ENCODE assay signal across 1 cellular context in the genomic region with DNA sequence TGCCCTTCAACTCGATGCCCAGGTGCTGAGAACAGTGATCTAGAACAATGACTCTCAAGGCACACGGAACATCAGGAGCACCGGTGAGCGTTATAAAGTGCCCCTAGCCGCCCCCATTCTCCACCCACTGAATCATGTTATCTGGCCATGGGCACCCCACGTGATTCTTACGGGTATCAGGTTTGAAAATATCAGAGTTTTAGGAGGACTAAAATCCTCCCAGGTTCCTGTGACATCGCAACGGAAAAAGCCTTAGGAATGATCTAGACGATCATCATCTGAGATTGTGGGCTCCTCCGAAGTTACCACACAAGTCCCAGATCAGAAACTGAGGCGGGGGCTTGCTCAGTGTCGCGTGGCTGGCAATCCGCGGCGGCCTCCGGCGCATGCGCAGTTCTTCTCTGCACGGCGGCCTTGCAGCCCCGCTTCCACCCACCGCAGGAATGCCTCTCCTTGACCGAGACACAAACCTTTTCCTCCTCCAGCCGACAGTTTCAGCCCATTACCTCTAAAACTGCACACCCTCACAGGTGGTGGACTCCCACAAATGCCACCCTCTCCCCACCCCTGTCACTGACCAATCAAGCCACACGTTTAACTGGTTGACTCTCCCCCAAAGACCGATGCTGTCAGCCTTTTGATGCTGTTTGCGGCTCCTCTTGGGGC.
TF ChIP-seq lines count a peak whose summit lies in the region.

No MANE protein-coding gene starts in this region.

TF ChIP-seq in K562, 482 proteins besides CTCF, POLR2A, EP300 and RAD21 (continued from another document and continues in another):
- TF ChIP-seq, protein P1, sequence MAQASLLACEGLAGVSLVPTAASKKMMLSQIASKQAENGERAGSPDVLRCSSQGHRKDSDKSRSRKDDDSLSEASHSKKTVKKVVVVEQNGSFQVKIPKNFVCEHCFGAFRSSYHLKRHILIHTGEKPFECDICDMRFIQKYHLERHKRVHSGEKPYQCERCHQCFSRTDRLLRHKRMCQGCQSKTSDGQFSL (CRISPR knock-in tag; IDR thresholded peaks at IDR 0.05), result no peak
- TF ChIP-seq, protein P1 (tag; IDR thresholded peaks at IDR 0.05), result no peak
- TF ChIP-seq, protein P2, sequence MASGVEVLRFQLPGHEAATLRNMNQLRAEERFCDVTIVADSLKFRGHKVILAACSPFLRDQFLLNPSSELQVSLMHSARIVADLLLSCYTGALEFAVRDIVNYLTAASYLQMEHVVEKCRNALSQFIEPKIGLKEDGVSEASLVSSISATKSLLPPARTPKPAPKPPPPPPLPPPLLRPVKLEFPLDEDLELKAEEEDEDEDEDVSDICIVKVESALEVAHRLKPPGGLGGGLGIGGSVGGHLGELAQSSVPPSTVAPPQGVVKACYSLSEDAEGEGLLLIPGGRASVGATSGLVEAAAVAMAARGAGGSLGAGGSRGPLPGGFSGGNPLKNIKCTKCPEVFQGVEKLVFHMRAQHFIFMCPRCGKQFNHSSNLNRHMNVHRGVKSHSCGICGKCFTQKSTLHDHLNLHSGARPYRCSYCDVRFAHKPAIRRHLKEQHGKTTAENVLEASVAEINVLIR (CRISPR knock-in tag; IDR thresholded peaks at IDR 0.05), result no peak
- TF ChIP-seq ZNF551 (CRISPR knock-in tag; IDR thresholded peaks at IDR 0.05) (no peak), MCM2 (IDR thresholded peaks at IDR 0.05; ENCODE audit: low read depth) (no peak), ZNF239 (CRISPR knock-in tag; IDR thresholded peaks at IDR 0.05) (no peak), ZNF764 (CRISPR knock-in tag; IDR thresholded peaks at IDR 0.05; ENCODE audit: low read depth) (no peak), CSDE1 (IDR thresholded peaks at IDR 0.05) (no peak), NCOA4 (IDR thresholded peaks at IDR 0.05; ENCODE audit: partially characterized antibody) (no peak), FOXK1 (CRISPR knock-in tag; IDR thresholded peaks at IDR 0.05; ENCODE audit: borderline replicate concordance) (no peak), GTF2F1 (IDR thresholded peaks at IDR 0.05; ENCODE audit: low read depth, low read length) (no peak), NRF1 (conservative IDR thresholded peaks at IDR 0.05 in 1 of 2, IDR thresholded peaks at IDR 0.05 in 1 of 2) (peak; percentile 92 to 93), HDAC6 (IDR thresholded peaks at IDR 0.05; ENCODE audit: low read depth, low read length) (no peak), KDM5B (IDR thresholded peaks at IDR 0.05; ENCODE audit: insufficient replicate concordance, low read depth, low read length) (no peak), ZNF766 (CRISPR knock-in tag; conservative IDR thresholded peaks at IDR 0.05) (no peak), SOX6 (IDR thresholded peaks at IDR 0.05) (no peak), ZNF140 (CRISPR knock-in tag; IDR thresholded peaks at IDR 0.05) (no peak), MAZ (CRISPR knock-in tag; conservative IDR thresholded peaks at IDR 0.05 in 1 of 2, IDR thresholded peaks at IDR 0.05 in 1 of 2) (peak; percentile 29 to 46; a peak in 2 of 4 replicates), SRSF3 (IDR thresholded peaks at IDR 0.05; ENCODE audit: insufficient read depth, low read length) (no peak), TBP (optimal IDR thresholded peaks at IDR 0.05; ENCODE audit: low read depth, low read length) (no peak), NR4A1 (CRISPR knock-in tag; IDR thresholded peaks at IDR 0.05) (0 out of 2 replicates have a peak, but pooled peaks have one; percentile 42), NR4A1 (tag; IDR thresholded peaks at IDR 0.05) (no peak), GATAD2A (IDR thresholded peaks at IDR 0.05) (no peak), NFYB (IDR thresholded peaks at IDR 0.05; ENCODE audit: extremely low read depth, insufficient read length) (no peak), NFXL1 (CRISPR knock-in tag; IDR thresholded peaks at IDR 0.05) (no peak), HEY1 (CRISPR knock-in tag; IDR thresholded peaks at IDR 0.05; ENCODE audit: borderline replicate concordance) (no peak), RBBP5 (IDR thresholded peaks at IDR 0.05; ENCODE audit: borderline replicate concordance, insufficient read depth, low read length, poor library complexity, severe bottlenecking) (no peak), BRCA1 (IDR thresholded peaks at IDR 0.05) (no peak), BRCA1 (CRISPR knock-in tag; IDR thresholded peaks at IDR 0.05) (no peak), ZNF584 (CRISPR knock-in tag; IDR thresholded peaks at IDR 0.05; ENCODE audit: low read depth) (0 out of 2 replicates have a peak, but pooled peaks have one; percentile 36), ZNF12 (CRISPR knock-in tag; IDR thresholded peaks at IDR 0.05) (no peak)
- TF ChIP-seq, protein P3, sequence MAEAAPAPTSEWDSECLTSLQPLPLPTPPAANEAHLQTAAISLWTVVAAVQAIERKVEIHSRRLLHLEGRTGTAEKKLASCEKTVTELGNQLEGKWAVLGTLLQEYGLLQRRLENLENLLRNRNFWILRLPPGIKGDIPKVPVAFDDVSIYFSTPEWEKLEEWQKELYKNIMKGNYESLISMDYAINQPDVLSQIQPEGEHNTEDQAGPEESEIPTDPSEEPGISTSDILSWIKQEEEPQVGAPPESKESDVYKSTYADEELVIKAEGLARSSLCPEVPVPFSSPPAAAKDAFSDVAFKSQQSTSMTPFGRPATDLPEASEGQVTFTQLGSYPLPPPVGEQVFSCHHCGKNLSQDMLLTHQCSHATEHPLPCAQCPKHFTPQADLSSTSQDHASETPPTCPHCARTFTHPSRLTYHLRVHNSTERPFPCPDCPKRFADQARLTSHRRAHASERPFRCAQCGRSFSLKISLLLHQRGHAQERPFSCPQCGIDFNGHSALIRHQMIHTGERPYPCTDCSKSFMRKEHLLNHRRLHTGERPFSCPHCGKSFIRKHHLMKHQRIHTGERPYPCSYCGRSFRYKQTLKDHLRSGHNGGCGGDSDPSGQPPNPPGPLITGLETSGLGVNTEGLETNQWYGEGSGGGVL (CRISPR knock-in tag; IDR thresholded peaks at IDR 0.05), result no peak
- TF ChIP-seq, protein P4, sequence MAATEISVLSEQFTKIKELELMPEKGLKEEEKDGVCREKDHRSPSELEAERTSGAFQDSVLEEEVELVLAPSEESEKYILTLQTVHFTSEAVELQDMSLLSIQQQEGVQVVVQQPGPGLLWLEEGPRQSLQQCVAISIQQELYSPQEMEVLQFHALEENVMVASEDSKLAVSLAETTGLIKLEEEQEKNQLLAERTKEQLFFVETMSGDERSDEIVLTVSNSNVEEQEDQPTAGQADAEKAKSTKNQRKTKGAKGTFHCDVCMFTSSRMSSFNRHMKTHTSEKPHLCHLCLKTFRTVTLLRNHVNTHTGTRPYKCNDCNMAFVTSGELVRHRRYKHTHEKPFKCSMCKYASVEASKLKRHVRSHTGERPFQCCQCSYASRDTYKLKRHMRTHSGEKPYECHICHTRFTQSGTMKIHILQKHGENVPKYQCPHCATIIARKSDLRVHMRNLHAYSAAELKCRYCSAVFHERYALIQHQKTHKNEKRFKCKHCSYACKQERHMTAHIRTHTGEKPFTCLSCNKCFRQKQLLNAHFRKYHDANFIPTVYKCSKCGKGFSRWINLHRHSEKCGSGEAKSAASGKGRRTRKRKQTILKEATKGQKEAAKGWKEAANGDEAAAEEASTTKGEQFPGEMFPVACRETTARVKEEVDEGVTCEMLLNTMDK (IDR thresholded peaks at IDR 0.05; ENCODE audit: borderline replicate concordance, insufficient read depth, low read depth, low read length, poor library complexity, severe bottlenecking), result no peak
- TF ChIP-seq, protein P5, sequence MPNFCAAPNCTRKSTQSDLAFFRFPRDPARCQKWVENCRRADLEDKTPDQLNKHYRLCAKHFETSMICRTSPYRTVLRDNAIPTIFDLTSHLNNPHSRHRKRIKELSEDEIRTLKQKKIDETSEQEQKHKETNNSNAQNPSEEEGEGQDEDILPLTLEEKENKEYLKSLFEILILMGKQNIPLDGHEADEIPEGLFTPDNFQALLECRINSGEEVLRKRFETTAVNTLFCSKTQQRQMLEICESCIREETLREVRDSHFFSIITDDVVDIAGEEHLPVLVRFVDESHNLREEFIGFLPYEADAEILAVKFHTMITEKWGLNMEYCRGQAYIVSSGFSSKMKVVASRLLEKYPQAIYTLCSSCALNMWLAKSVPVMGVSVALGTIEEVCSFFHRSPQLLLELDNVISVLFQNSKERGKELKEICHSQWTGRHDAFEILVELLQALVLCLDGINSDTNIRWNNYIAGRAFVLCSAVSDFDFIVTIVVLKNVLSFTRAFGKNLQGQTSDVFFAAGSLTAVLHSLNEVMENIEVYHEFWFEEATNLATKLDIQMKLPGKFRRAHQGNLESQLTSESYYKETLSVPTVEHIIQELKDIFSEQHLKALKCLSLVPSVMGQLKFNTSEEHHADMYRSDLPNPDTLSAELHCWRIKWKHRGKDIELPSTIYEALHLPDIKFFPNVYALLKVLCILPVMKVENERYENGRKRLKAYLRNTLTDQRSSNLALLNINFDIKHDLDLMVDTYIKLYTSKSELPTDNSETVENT (CRISPR knock-in tag; IDR thresholded peaks at IDR 0.05), result no peak
- TF ChIP-seq, protein P6, sequence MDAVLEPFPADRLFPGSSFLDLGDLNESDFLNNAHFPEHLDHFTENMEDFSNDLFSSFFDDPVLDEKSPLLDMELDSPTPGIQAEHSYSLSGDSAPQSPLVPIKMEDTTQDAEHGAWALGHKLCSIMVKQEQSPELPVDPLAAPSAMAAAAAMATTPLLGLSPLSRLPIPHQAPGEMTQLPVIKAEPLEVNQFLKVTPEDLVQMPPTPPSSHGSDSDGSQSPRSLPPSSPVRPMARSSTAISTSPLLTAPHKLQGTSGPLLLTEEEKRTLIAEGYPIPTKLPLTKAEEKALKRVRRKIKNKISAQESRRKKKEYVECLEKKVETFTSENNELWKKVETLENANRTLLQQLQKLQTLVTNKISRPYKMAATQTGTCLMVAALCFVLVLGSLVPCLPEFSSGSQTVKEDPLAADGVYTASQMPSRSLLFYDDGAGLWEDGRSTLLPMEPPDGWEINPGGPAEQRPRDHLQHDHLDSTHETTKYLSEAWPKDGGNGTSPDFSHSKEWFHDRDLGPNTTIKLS (IDR thresholded peaks at IDR 0.05; ENCODE audit: borderline replicate concordance, low read depth), result peak; percentile 26; the same call in 1 of the 2 replicates
- TF ChIP-seq, protein P7, sequence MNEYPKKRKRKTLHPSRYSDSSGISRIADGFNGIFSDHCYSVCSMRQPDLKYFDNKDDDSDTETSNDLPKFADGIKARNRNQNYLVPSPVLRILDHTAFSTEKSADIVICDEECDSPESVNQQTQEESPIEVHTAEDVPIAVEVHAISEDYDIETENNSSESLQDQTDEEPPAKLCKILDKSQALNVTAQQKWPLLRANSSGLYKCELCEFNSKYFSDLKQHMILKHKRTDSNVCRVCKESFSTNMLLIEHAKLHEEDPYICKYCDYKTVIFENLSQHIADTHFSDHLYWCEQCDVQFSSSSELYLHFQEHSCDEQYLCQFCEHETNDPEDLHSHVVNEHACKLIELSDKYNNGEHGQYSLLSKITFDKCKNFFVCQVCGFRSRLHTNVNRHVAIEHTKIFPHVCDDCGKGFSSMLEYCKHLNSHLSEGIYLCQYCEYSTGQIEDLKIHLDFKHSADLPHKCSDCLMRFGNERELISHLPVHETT (CRISPR knock-in tag; conservative IDR thresholded peaks at IDR 0.05 in 1 of 2, IDR thresholded peaks at IDR 0.05 in 1 of 2), result peak in 1 of 2 experiments; percentile 44; a peak in 1 of 4 replicates
- TF ChIP-seq, protein P8, sequence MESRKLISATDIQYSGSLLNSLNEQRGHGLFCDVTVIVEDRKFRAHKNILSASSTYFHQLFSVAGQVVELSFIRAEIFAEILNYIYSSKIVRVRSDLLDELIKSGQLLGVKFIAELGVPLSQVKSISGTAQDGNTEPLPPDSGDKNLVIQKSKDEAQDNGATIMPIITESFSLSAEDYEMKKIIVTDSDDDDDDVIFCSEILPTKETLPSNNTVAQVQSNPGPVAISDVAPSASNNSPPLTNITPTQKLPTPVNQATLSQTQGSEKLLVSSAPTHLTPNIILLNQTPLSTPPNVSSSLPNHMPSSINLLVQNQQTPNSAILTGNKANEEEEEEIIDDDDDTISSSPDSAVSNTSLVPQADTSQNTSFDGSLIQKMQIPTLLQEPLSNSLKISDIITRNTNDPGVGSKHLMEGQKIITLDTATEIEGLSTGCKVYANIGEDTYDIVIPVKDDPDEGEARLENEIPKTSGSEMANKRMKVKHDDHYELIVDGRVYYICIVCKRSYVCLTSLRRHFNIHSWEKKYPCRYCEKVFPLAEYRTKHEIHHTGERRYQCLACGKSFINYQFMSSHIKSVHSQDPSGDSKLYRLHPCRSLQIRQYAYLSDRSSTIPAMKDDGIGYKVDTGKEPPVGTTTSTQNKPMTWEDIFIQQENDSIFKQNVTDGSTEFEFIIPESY (CRISPR knock-in tag; IDR thresholded peaks at IDR 0.05), result peak; percentile 66
- TF ChIP-seq, protein P9, sequence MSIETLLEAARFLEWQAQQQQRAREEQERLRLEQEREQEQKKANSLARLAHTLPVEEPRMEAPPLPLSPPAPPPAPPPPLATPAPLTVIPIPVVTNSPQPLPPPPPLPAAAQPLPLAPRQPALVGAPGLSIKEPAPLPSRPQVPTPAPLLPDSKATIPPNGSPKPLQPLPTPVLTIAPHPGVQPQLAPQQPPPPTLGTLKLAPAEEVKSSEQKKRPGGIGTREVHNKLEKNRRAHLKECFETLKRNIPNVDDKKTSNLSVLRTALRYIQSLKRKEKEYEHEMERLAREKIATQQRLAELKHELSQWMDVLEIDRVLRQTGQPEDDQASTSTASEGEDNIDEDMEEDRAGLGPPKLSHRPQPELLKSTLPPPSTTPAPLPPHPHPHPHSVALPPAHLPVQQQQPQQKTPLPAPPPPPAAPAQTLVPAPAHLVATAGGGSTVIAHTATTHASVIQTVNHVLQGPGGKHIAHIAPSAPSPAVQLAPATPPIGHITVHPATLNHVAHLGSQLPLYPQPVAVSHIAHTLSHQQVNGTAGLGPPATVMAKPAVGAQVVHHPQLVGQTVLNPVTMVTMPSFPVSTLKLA (conservative IDR thresholded peaks at IDR 0.05), result no peak
- TF ChIP-seq, protein P10, sequence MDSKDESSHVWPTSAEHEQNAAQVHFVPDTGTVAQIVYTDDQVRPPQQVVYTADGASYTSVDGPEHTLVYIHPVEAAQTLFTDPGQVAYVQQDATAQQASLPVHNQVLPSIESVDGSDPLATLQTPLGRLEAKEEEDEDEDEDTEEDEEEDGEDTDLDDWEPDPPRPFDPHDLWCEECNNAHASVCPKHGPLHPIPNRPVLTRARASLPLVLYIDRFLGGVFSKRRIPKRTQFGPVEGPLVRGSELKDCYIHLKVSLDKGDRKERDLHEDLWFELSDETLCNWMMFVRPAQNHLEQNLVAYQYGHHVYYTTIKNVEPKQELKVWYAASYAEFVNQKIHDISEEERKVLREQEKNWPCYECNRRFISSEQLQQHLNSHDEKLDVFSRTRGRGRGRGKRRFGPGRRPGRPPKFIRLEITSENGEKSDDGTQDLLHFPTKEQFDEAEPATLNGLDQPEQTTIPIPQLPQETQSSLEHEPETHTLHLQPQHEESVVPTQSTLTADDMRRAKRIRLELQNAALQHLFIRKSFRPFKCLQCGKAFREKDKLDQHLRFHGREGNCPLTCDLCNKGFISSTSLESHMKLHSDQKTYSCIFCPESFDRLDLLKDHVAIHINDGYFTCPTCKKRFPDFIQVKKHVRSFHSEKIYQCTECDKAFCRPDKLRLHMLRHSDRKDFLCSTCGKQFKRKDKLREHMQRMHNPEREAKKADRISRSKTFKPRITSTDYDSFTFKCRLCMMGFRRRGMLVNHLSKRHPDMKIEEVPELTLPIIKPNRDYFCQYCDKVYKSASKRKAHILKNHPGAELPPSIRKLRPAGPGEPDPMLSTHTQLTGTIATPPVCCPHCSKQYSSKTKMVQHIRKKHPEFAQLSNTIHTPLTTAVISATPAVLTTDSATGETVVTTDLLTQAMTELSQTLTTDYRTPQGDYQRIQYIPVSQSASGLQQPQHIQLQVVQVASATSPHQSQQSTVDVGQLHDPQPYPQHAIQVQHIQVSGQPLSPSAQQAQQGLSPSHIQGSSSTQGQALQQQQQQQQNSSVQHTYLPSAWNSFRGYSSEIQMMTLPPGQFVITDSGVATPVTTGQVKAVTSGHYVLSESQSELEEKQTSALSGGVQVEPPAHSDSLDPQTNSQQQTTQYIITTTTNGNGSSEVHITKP (IDR thresholded peaks at IDR 0.05; ENCODE audit: partially characterized antibody), result no peak
